In genomic region chr20:24483435-24484080, GRCh38 we compare ENCODE assay signal across 18 cellular contexts. TPM values are rescaled to one million over a fixed set of nuclear protein-coding genes. Genes with fewer than 3 reads are reported as not detected.
DNase-seq lines count a peak whose midpoint lies in the region; ATAC-seq and TF ChIP-seq lines count a peak whose summit lies in the region.
"Had no signal": no experiment of that assay in that cellular context is flagged by ENCODE, and none has a peak within 500 bp of the region (broad histone marks: within the 10 kb centered on the region; RNA-seq: fewer than 3 reads in every experiment).

No MANE protein-coding gene starts in this region.

- peak; percentile 50 for DNase-seq in cardiac septum (ENCODE audit: low spot score)
- DNase-seq in Right ventricle myocardium superior: no peak
- DNase-seq in mesenteric fat pad (ENCODE audit: low spot score): peak; percentile 65
- DNase-seq in progenitor cell of endocrine pancreas (ENCODE audit: low spot score, unreplicated experiment): no peak
- DNase-seq in inferior parietal cortex (ENCODE audit: extremely low spot score): no peak
- no peak for DNase-seq in NCI-H187 (lab: John Stamatoyannopoulos, UW)
- no peak for DNase-seq in adrenal gland
- DNase-seq in activated naive CD4-positive, alpha-beta T cell treated with anti-CD3 and anti-CD28 coated beads, Interleukin-2, amount 10 ng/mL, durations not matched to agents 7 days and 5 days: no peak
- DNase-seq: 8988T, DMS153, DMS79, GDM1, GM23248, HCEC 1CT had no signal

- no peak overlapping the region for H3K4me3 ChIP-seq in adrenal gland
- H3K4me3 ChIP-seq: BLaER1, GM23248 had no signal

- H3K9me3 ChIP-seq in adrenal gland (replicated peaks in 1 of 3): no peaks in the 10 kb centered on the region
- H3K9me3 ChIP-seq: BLaER1 had no signal

- H3K27me3 Mint-ChIP-seq in progenitor cell of endocrine pancreas: peaks cover 9% of the 10 kb centered on the region
- no peaks in the 10 kb centered on the region for H3K27me3 Mint-ChIP-seq in activated naive CD4-positive, alpha-beta T cell treated with anti-CD3 and anti-CD28 coated beads, Interleukin-2, amount 10 ng/mL, durations not matched to agents 7 days and 5 days

- H3K9me3 Mint-ChIP-seq in progenitor cell of endocrine pancreas (ENCODE audit: low read depth): no peaks in the 10 kb centered on the region
- no peaks in the 10 kb centered on the region for H3K9me3 Mint-ChIP-seq in activated naive CD4-positive, alpha-beta T cell treated with anti-CD3 and anti-CD28 coated beads, Interleukin-2, amount 10 ng/mL, durations not matched to agents 7 days and 5 days

- H3K27me3 ChIP-seq in adrenal gland: no peaks in the 10 kb centered on the region
- H3K27me3 ChIP-seq: BLaER1 had no signal

- no peak for ATAC-seq in Right ventricle myocardium superior (ENCODE audit: poor library complexity)

- WGBS in adrenal gland, 4 donors: 82 to 86% (median 85%) methylated on average over 13 to 18 of the region's 18 CpGs

- no peak overlapping the region for H3K27ac ChIP-seq in adrenal gland
- H3K27ac ChIP-seq: BLaER1, GM23248 had no signal

- H3K36me3 ChIP-seq in adrenal gland (replicated peaks in 1 of 2): no peaks in the 10 kb centered on the region
- H3K36me3 ChIP-seq: BLaER1 had no signal

- intact Hi-C loops in cardiac septum (cut with DNase I): no loop called here
- intact Hi-C loops in Right ventricle myocardium superior (cut with DNase I): no loop called here
- intact Hi-C loops in adrenal gland (cut with DNase I): no loop called here

- H3K36me3 Mint-ChIP-seq in progenitor cell of endocrine pancreas (ENCODE audit: insufficient read depth): no peaks in the 10 kb centered on the region
- no peaks in the 10 kb centered on the region for H3K36me3 Mint-ChIP-seq in activated naive CD4-positive, alpha-beta T cell treated with anti-CD3 and anti-CD28 coated beads, Interleukin-2, amount 10 ng/mL, durations not matched to agents 7 days and 5 days
- H3K36me3 Mint-ChIP-seq: CD14-positive monocyte; CD4-positive, alpha-beta memory T cell had no signal

- CTCF ChIA-PET in activated naive CD4-positive, alpha-beta T cell treated with anti-CD3 and anti-CD28 coated beads, Interleukin-2, amount 10 ng/mL, durations not matched to agents 7 days and 5 days (lab: Charles Lee): no interaction called here

- TF ChIP-seq CTCF in progenitor cell of endocrine pancreas (IDR thresholded peaks at IDR 0.05; ENCODE audit: unreplicated experiment): no peak
- no peak for TF ChIP-seq CTCF in adrenal gland (IDR thresholded peaks at IDR 0.05)

- no peaks in the 10 kb centered on the region for H3K4me1 ChIP-seq in adrenal gland (replicated peaks in 1 of 2)
- H3K4me1 ChIP-seq: BLaER1 had no signal

- H3K27ac Mint-ChIP-seq in progenitor cell of endocrine pancreas: peak overlapping the region; percentile 5
- H3K27ac Mint-ChIP-seq in activated naive CD4-positive, alpha-beta T cell treated with anti-CD3 and anti-CD28 coated beads, Interleukin-2, amount 10 ng/mL, durations not matched to agents 7 days and 5 days: no peak overlapping the region
- H3K27ac Mint-ChIP-seq: CD14-positive monocyte; CD4-positive, alpha-beta memory T cell had no signal

- H3K4me1 Mint-ChIP-seq in progenitor cell of endocrine pancreas (ENCODE audit: low read depth): peaks cover 5% of the 10 kb centered on the region
- H3K4me1 Mint-ChIP-seq in activated naive CD4-positive, alpha-beta T cell treated with anti-CD3 and anti-CD28 coated beads, Interleukin-2, amount 10 ng/mL, durations not matched to agents 7 days and 5 days: peaks cover 4% of the 10 kb centered on the region
- H3K4me1 Mint-ChIP-seq: CD14-positive monocyte; CD4-positive, alpha-beta memory T cell had no signal

- no peak for TF ChIP-seq POLR2A in adrenal gland (IDR thresholded peaks at IDR 0.05)

- H3K4me3 Mint-ChIP-seq in progenitor cell of endocrine pancreas (ENCODE audit: low read depth): no peak overlapping the region
- H3K4me3 Mint-ChIP-seq in activated naive CD4-positive, alpha-beta T cell treated with anti-CD3 and anti-CD28 coated beads, Interleukin-2, amount 10 ng/mL, durations not matched to agents 7 days and 5 days: no peak overlapping the region
- H3K4me3 Mint-ChIP-seq: CD14-positive monocyte; CD4-positive, alpha-beta memory T cell had no signal

RNA-seq across cellular contexts. Expression of gene SYNDIG1, which starts 14.1 kb away (rescaled TPM):
- total RNA-seq in cardiac septum (17.6 TPM), Right ventricle myocardium superior (11.5 TPM), mesenteric fat pad (0.77 TPM), progenitor cell of endocrine pancreas (0.19 and 0.38 TPM in 2 replicates), adrenal gland (1 to 10 TPM in 3 of 8 donors, under 1 TPM in 5; 0.46 to 3.6 (median 0.84) TPM)
- under 1 TPM; 0.26 to 0.91 (median 0.80) TPM for polyA plus RNA-seq in adrenal gland
- total RNA-seq: CD4-positive, alpha-beta memory T cell had no signal
- polyA plus RNA-seq: AG04450; CD14-positive monocyte; CD4-positive, alpha-beta memory T cell had no signal

Comparison
In these comparisons a context has a peak if more than half of its experiments do, and no peak if none do; other contexts are left out.
1. DNase-seq: peak in cardiac septum (single experiment) and mesenteric fat pad (single experiment); none in Right ventricle myocardium superior (single experiment), progenitor cell of endocrine pancreas (single experiment), inferior parietal cortex (single experiment), NCI-H187 (0 of 2), adrenal gland (0 of 7) and activated naive CD4-positive, alpha-beta T cell treated with anti-CD3 and anti-CD28 coated beads, Interleukin-2, amount 10 ng/mL, durations not matched to agents 7 days and 5 days (single experiment).